9 cellular contexts compared by ENCODE assay signal in genomic region chr6:132354517-132355167, GRCh38. TPM values are rescaled to one million over a fixed set of nuclear protein-coding genes. Genes with fewer than 3 reads are reported as not detected.
A peak's percentile ranks its signal among the peaks of the same experiment; 100 is the strongest.
DNase-seq lines count a peak whose midpoint lies in the region; ATAC-seq and TF ChIP-seq lines count a peak whose summit lies in the region.
"Had no signal": no experiment of that assay in that cellular context is flagged by ENCODE, and none has a peak within 500 bp of the region (broad histone marks: within the 10 kb centered on the region; RNA-seq: fewer than 3 reads in every experiment).

No MANE protein-coding gene starts in this region.

- peak overlapping the region; percentile 75 for H4K91ac ChIP-seq in mesenchymal stem cell (ENCODE audit: low read length)

- no peak overlapping the region for H4K8ac ChIP-seq in mesenchymal stem cell (ENCODE audit: low read length)

- peaks cover 19% of the 10 kb centered on the region for H3K4me1 Mint-ChIP-seq in activated CD4-positive, alpha-beta memory T cell treated with anti-CD3 and anti-CD28 coated beads, Interleukin-2, amount 10 ng/mL, durations not matched to agents 7 days and 5 days

- DNase-seq in DND-41: peak; percentile 85
- peak; percentile 33 for DNase-seq in activated CD4-positive, alpha-beta memory T cell treated with anti-CD3 and anti-CD28 coated beads, Interleukin-2, amount 10 ng/mL, durations not matched to agents 7 days and 5 days
- no peak for DNase-seq in mesenchymal stem cell
- no peak for DNase-seq in tibial nerve (ENCODE audit: low spot score in 2 of 2)
- DNase-seq in aorta: no peak
- DNase-seq in islet precursor cell: no peak
- DNase-seq in colonic mucosa: no peak

- no peak overlapping the region for H2BK5ac ChIP-seq in mesenchymal stem cell (ENCODE audit: low read depth, low read length, poor library complexity, severe bottlenecking)

- H2BK120ac ChIP-seq in mesenchymal stem cell (ENCODE audit: low read depth, low read length): no peak overlapping the region

- H3K27ac ChIP-seq in DND-41 (ENCODE audit: low read length) (no peak overlapping the region), mesenchymal stem cell (ENCODE audit: low read length, poor library complexity, severe bottlenecking) (no peak overlapping the region), tibial nerve (no peak overlapping the region), aorta (ENCODE audit: low read depth in 1 of 2, low read length in 2 of 2) (no peak overlapping the region), colonic mucosa (no peak overlapping the region)
- H3K27ac ChIP-seq: psoas muscle had no signal

- ATAC-seq in DND-41 (ENCODE audit: insufficient read depth, low read depth) (peak; percentile 91), HG03439 (IDR thresholded peaks at IDR 0.05; ENCODE audit: unreplicated experiment) (peak; percentile 51), aorta (ENCODE audit: low FRiP score) (no peak)
- ATAC-seq: psoas muscle had no signal

- H3K18ac ChIP-seq in mesenchymal stem cell (ENCODE audit: low read depth in 1 of 2, low read length in 2 of 2): peak overlapping the region in 1 of 2 experiments; percentile 51

- TF ChIP-seq EP300 in tibial nerve (IDR thresholded peaks at IDR 0.05): no peak

- peak overlapping the region; percentile 38 for H3K4me2 ChIP-seq in DND-41 (ENCODE audit: insufficient read depth, low read length)
- no peak overlapping the region for H3K4me2 ChIP-seq in mesenchymal stem cell (ENCODE audit: low read length, poor library complexity, severe bottlenecking)

- H3K27me3 ChIP-seq in DND-41 (ENCODE audit: insufficient read depth, low read length, poor library complexity) (no peaks in the 10 kb centered on the region), mesenchymal stem cell (ENCODE audit: control insufficient read depth in 1 of 2, insufficient read depth in 1 of 2, low read length in 2 of 2) (no peaks in the 10 kb centered on the region), tibial nerve (no peaks in the 10 kb centered on the region), aorta (ENCODE audit: control insufficient read depth in 1 of 2, insufficient read depth in 2 of 2, low read length in 1 of 2) (no peaks in the 10 kb centered on the region), colonic mucosa (no peaks in the 10 kb centered on the region)

- no peak overlapping the region for H3K14ac ChIP-seq in mesenchymal stem cell (ENCODE audit: low read length in 2 of 2)

- intact Hi-C loops in aorta (cut with DNase I) (no loop called here), colonic mucosa (cut with DNase I) (no loop called here)

- TF ChIP-seq CTCF in DND-41 (IDR thresholded peaks at IDR 0.05; ENCODE audit: borderline replicate concordance, extremely low read depth, low read length, poor library complexity, severe bottlenecking): peak; percentile 36
- TF ChIP-seq CTCF in tibial nerve (IDR thresholded peaks at IDR 0.05): no peak
- no peak for TF ChIP-seq CTCF in colonic mucosa (IDR thresholded peaks at IDR 0.05)

- no peaks in the 10 kb centered on the region for H3K9me3 ChIP-seq in DND-41 (ENCODE audit: insufficient read depth, low read length, severe bottlenecking)
- no peaks in the 10 kb centered on the region for H3K9me3 ChIP-seq in mesenchymal stem cell (ENCODE audit: control insufficient read depth, low read length)
- H3K9me3 ChIP-seq in tibial nerve: no peaks in the 10 kb centered on the region
- no peaks in the 10 kb centered on the region for H3K9me3 ChIP-seq in aorta (ENCODE audit: control insufficient read depth, low read length)
- H3K9me3 ChIP-seq in colonic mucosa: no peaks in the 10 kb centered on the region
- H3K9me3 ChIP-seq: psoas muscle had no signal

- H3K36me3 ChIP-seq in DND-41 (ENCODE audit: insufficient read depth, low read length) (no peaks in the 10 kb centered on the region), mesenchymal stem cell (ENCODE audit: control insufficient read depth in 1 of 2, insufficient read depth in 2 of 2, low read depth in 1 of 2, low read length in 2 of 2) (peaks cover 12 to 35% of the 10 kb centered on the region in 2 experiments), tibial nerve (no peaks in the 10 kb centered on the region), aorta (ENCODE audit: control insufficient read depth in 1 of 2, insufficient read depth in 2 of 2, low read length in 1 of 2) (no peaks in the 10 kb centered on the region), colonic mucosa (no peaks in the 10 kb centered on the region)

- no peak for TF ChIP-seq POLR2A in tibial nerve (IDR thresholded peaks at IDR 0.05)

- H3K79me2 ChIP-seq in DND-41 (ENCODE audit: insufficient read depth, low read length): no peaks in the 10 kb centered on the region

- peaks cover 3% of the 10 kb centered on the region for H3K9me3 Mint-ChIP-seq in activated CD4-positive, alpha-beta memory T cell treated with anti-CD3 and anti-CD28 coated beads, Interleukin-2, amount 10 ng/mL, durations not matched to agents 7 days and 5 days

- POLR2A ChIA-PET in activated CD4-positive, alpha-beta memory T cell treated with anti-CD3 and anti-CD28 coated beads, Interleukin-2, amount 10 ng/mL, durations not matched to agents 7 days and 5 days (lab: Charles Lee): no interaction called here

- peaks cover 18% of the 10 kb centered on the region for H3K27me3 Mint-ChIP-seq in activated CD4-positive, alpha-beta memory T cell treated with anti-CD3 and anti-CD28 coated beads, Interleukin-2, amount 10 ng/mL, durations not matched to agents 7 days and 5 days

- H3K4me3 Mint-ChIP-seq in activated CD4-positive, alpha-beta memory T cell treated with anti-CD3 and anti-CD28 coated beads, Interleukin-2, amount 10 ng/mL, durations not matched to agents 7 days and 5 days: no peak overlapping the region

- H3K9ac ChIP-seq in DND-41 (ENCODE audit: low read depth, low read length) (no peak overlapping the region), mesenchymal stem cell (ENCODE audit: low read length) (no peak overlapping the region), colonic mucosa (ENCODE audit: low read depth in 2 of 2, low read length in 2 of 2) (no peak overlapping the region)

- H3K23ac ChIP-seq in mesenchymal stem cell (ENCODE audit: low read length in 2 of 2): no peak overlapping the region

- no peak overlapping the region; the same call in 1 of the 2 replicates for H2AFZ ChIP-seq in DND-41 (ENCODE audit: low read depth, low read length)
- H2AFZ ChIP-seq in mesenchymal stem cell (ENCODE audit: low read depth, low read length): peak overlapping the region; percentile 54

- H2AK5ac ChIP-seq in mesenchymal stem cell (ENCODE audit: low read length, severe bottlenecking): no peak overlapping the region

- H2BK15ac ChIP-seq in mesenchymal stem cell (ENCODE audit: low read depth, poor library complexity, severe bottlenecking): peak overlapping the region; percentile 7

- CTCF ChIA-PET in activated CD4-positive, alpha-beta memory T cell treated with anti-CD3 and anti-CD28 coated beads, Interleukin-2, amount 10 ng/mL, durations not matched to agents 7 days and 5 days (lab: Charles Lee): interaction anchor here (1.6 kb wide), 1 partner anchor 75 kb away, joined by 4 read pairs; no protein-coding TSS in a partner anchor

- no peaks in the 10 kb centered on the region for H4K20me1 ChIP-seq in DND-41 (ENCODE audit: insufficient read depth, low read length)

- no peaks in the 10 kb centered on the region for H3K36me3 Mint-ChIP-seq in activated CD4-positive, alpha-beta memory T cell treated with anti-CD3 and anti-CD28 coated beads, Interleukin-2, amount 10 ng/mL, durations not matched to agents 7 days and 5 days (ENCODE audit: low read depth)

- no peak overlapping the region for H3K27ac Mint-ChIP-seq in activated CD4-positive, alpha-beta memory T cell treated with anti-CD3 and anti-CD28 coated beads, Interleukin-2, amount 10 ng/mL, durations not matched to agents 7 days and 5 days

- WGBS in mesenchymal stem cell: 87% methylated on average over 7 of the region's 7 CpGs
- WGBS in tibial nerve, 2 donors: 83 to 84% methylated on average over 7 of the region's 7 CpGs
- 76 to 84% methylated on average over 7 of the region's 7 CpGs for WGBS in aorta, 2 donors

- H3K4me3 ChIP-seq in DND-41 (ENCODE audit: low read depth in 1 of 2, low read length in 2 of 2) (no peak overlapping the region), mesenchymal stem cell (ENCODE audit: insufficient read depth in 1 of 2, low read depth in 1 of 2, low read length in 2 of 2) (no peak overlapping the region), tibial nerve (no peak overlapping the region), aorta (ENCODE audit: low read length in 2 of 2) (no peak overlapping the region), colonic mucosa (no peak overlapping the region)
- H3K4me3 ChIP-seq: psoas muscle had no signal

- H3K4ac ChIP-seq in mesenchymal stem cell (ENCODE audit: low read depth in 1 of 2, low read length in 2 of 2): peak overlapping the region in 1 of 2 experiments; percentile 25

- peaks cover 3% of the 10 kb centered on the region for H3K79me1 ChIP-seq in mesenchymal stem cell (replicated peaks; ENCODE audit: low read length, poor library complexity, severe bottlenecking)

- no peak overlapping the region for H2BK12ac ChIP-seq in mesenchymal stem cell (ENCODE audit: low read length in 2 of 2)

- H3K4me1 ChIP-seq in DND-41 (ENCODE audit: insufficient read depth, low read length) (peaks cover 15% of the 10 kb centered on the region), mesenchymal stem cell (ENCODE audit: control insufficient read depth, insufficient read depth, low read depth, low read length) (no peaks in the 10 kb centered on the region), tibial nerve (no peaks in the 10 kb centered on the region), aorta (ENCODE audit: control insufficient read depth in 1 of 2, insufficient read depth in 2 of 2, low read length in 2 of 2) (no peaks in the 10 kb centered on the region), colonic mucosa (no peaks in the 10 kb centered on the region)
- H3K4me1 ChIP-seq: psoas muscle had no signal

RNA-seq across cellular contexts. Expression of gene MOXD1, which starts 46.6 kb away (rescaled TPM):
- total RNA-seq in activated CD4-positive, alpha-beta memory T cell treated with anti-CD3 and anti-CD28 coated beads, Interleukin-2, amount 10 ng/mL, durations not matched to agents 7 days and 5 days: not detected
- 30.8 TPM for polyA plus RNA-seq in mesenchymal stem cell (2013, experiment 1 of 2)
- polyA plus RNA-seq in mesenchymal stem cell (2013, experiment 2 of 2): 32.3 TPM
- total RNA-seq in tibial nerve: 10 to 100 TPM in 1 of 4 donors, 1 to 10 TPM in 3; 4.6 to 13.3 (median 6.6) TPM
- total RNA-seq in aorta: 1 to 10 TPM; 1.0 to 1.2 TPM
- polyA plus RNA-seq in aorta: under 1 TPM in 1 of 2 donors, not detected in 1; 0.25 TPM
- 1 to 10 TPM; 2.3 to 5.6 TPM for total RNA-seq in colonic mucosa

Comparison
In these comparisons a context has a peak if more than half of its experiments do, and no peak if none do; other contexts are left out.
1. DNase-seq: peak in DND-41 (single experiment) and activated CD4-positive, alpha-beta memory T cell treated with anti-CD3 and anti-CD28 coated beads, Interleukin-2, amount 10 ng/mL, durations not matched to agents 7 days and 5 days (single experiment); none in mesenchymal stem cell (single experiment), tibial nerve (0 of 2), aorta (0 of 2), islet precursor cell (single experiment) and colonic mucosa (single experiment).